ENCODE assay signal across 8 cellular contexts in the genomic region with DNA sequence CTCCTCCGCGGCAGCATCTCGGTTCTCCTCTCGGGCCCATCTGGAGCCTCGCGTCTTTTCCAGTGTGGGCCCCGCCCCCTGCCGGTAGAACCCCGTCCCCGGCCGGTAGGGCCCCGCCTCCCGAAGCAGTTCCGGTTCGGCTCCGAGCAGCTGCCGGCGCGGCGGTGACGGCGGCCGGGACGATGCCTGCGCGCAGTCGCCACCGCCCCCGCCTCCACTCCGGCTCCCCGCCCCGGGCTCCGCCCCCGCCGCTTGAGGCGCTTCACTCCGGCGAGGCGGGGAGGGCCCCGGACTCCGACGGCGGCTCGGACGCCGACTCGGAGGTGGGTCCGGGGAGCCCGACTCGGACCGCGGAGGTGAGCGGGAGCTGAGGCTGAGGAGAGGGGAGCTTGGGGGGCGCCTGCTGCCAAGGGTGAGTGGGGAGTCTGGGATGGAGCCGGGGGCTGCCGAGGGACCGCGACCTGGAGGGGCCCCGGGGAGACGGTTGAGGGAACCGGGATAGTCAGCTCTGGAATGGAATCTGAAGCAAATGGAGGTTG. TPM values are rescaled to one million over a fixed set of nuclear protein-coding genes. Genes with fewer than 3 reads are reported as not detected.
DNase-seq lines count a peak whose midpoint lies in the region; ATAC-seq, FAIRE-seq and TF ChIP-seq lines count a peak whose summit lies in the region.

TSS of gene SAMD8 (plus strand) at position 290 of the 539 bp plus-strand sequence. CDS start 38,873 bp downstream, outside the sequence.

- H3K27ac Mint-ChIP-seq in activated naive CD8-positive, alpha-beta T cell treated with anti-CD3 and anti-CD28 coated beads, Interleukin-2, amount 50 U/mL, for 24 hours, result peak within 1 kb of the TSS; percentile 94

- H3K9me3 ChIP-seq in parathyroid adenoma (ENCODE audit: control insufficient read depth, low read length), result no peaks in the 10 kb centered on the region
- H3K9me3 ChIP-seq in thyroid gland, result no peaks in the 10 kb centered on the region

- H3K4me3 ChIP-seq in parathyroid adenoma (ENCODE audit: low read depth, low read length) (peak within 1 kb of the TSS; percentile 97), thyroid gland (replicated peaks in 1 of 3) (peak within 1 kb of the TSS; percentile 92 to 98 (median 98))

- H3K36me3 Mint-ChIP-seq in activated naive CD8-positive, alpha-beta T cell treated with anti-CD3 and anti-CD28 coated beads, Interleukin-2, amount 50 U/mL, for 24 hours (ENCODE audit: low read depth), result peaks cover 12% of the 10 kb centered on the region

- H3K4me2 ChIP-seq in parathyroid adenoma (ENCODE audit: low read length), result peak within 1 kb of the TSS; percentile 85

- peak; percentile 84 for ATAC-seq in activated naive CD8-positive, alpha-beta T cell treated with anti-CD3 and anti-CD28 coated beads, Interleukin-2, amount 50 U/mL, for 24 hours
- ATAC-seq in Right ventricle myocardium superior (ENCODE audit: poor library complexity), result peak; percentile 94

- H3K9me3 Mint-ChIP-seq in activated naive CD8-positive, alpha-beta T cell treated with anti-CD3 and anti-CD28 coated beads, Interleukin-2, amount 50 U/mL, for 24 hours, result no peaks in the 10 kb centered on the region

- H3K27ac ChIP-seq in parathyroid adenoma (peak within 1 kb of the TSS; percentile 94), thyroid gland (peak within 1 kb of the TSS; percentile 95 to 99 (median 98))

- H2AFZ ChIP-seq in parathyroid adenoma, result peak within 1 kb of the TSS; percentile 85

- WGBS in thyroid gland, 2 donors, result 1 to 2% methylated on average over 12 to 17 of the region's 61 CpGs

- peak within 1 kb of the TSS; percentile 54 for H3K9ac ChIP-seq in parathyroid adenoma

- H3K4me1 ChIP-seq in parathyroid adenoma (peaks cover 6% of the 10 kb centered on the region), thyroid gland (peaks cover 4 to 10% of the 10 kb centered on the region in 2 donors)

- no peaks in the 10 kb centered on the region for H3K27me3 Mint-ChIP-seq in activated naive CD8-positive, alpha-beta T cell treated with anti-CD3 and anti-CD28 coated beads, Interleukin-2, amount 50 U/mL, for 24 hours

- H3K4me1 Mint-ChIP-seq in activated naive CD8-positive, alpha-beta T cell treated with anti-CD3 and anti-CD28 coated beads, Interleukin-2, amount 50 U/mL, for 24 hours, result peaks cover 59% of the 10 kb centered on the region

- TF ChIP-seq CTCF in parathyroid adenoma (IDR thresholded peaks at IDR 0.05) (peak; percentile 64), thyroid gland (IDR thresholded peaks at IDR 0.05) (peak in 3 of 6 experiments; percentile 20 to 50 (median 31))

- DNase-seq in ELF-1 (ENCODE audit: low read depth, low spot score), result peak; percentile 98
- no peak for DNase-seq in H54 (ENCODE audit: insufficient read length, low spot score)
- DNase-seq in NCI-H1092 (lab: John Stamatoyannopoulos, UW), result peak; percentile 86
- DNase-seq in T follicular helper cell (ENCODE audit: low read depth), result peak; percentile 93
- DNase-seq in activated naive CD8-positive, alpha-beta T cell treated with anti-CD3 and anti-CD28 coated beads, Interleukin-2, amount 50 U/mL, for 24 hours, result peak; percentile 98
- peak; percentile 98 for DNase-seq in Right ventricle myocardium superior
- peak; percentile 96 to 97 for DNase-seq in thyroid gland

- no peaks in the 10 kb centered on the region for H3K79me2 ChIP-seq in parathyroid adenoma

- no peak for FAIRE-seq in H54 (lab: Jason Lieb, UNC)

- no peaks in the 10 kb centered on the region for H3K27me3 ChIP-seq in parathyroid adenoma (ENCODE audit: control insufficient read depth, insufficient read depth, low read length)
- no peaks in the 10 kb centered on the region for H3K27me3 ChIP-seq in thyroid gland

- H3K4me3 Mint-ChIP-seq in activated naive CD8-positive, alpha-beta T cell treated with anti-CD3 and anti-CD28 coated beads, Interleukin-2, amount 50 U/mL, for 24 hours, result peak within 1 kb of the TSS; percentile 93

- intact Hi-C loops in Right ventricle myocardium superior (cut with DNase I) (loop anchor here (5.0 to 10.0 kb wide), 2 partner anchors 121 to 287 kb away; partner anchors contain the start of gene KAT6B), thyroid gland (cut with DNase I) (loop anchor here (5.0 kb wide), 1 partner anchor 96 kb away; no protein-coding TSS in a partner anchor)

- TF ChIP-seq POLR2A in H54 (IDR thresholded peaks at IDR 0.05; ENCODE audit: low read depth, low read length), result peak; percentile 89
- TF ChIP-seq POLR2A in thyroid gland (IDR thresholded peaks at IDR 0.05), result peak; percentile 58 to 90

- H3K36me3 ChIP-seq in parathyroid adenoma (ENCODE audit: control insufficient read depth, insufficient read depth, low read length) (no peaks in the 10 kb centered on the region), thyroid gland (no peaks in the 10 kb centered on the region)

RNA-seq across cellular contexts. Expression of gene SAMD8, which starts in this region (rescaled TPM):
- total RNA-seq in Right ventricle myocardium superior (23.3 TPM), thyroid gland (10 to 100 TPM; 19.9 to 36.8 (median 28.4) TPM)
